Comparison of ENCODE assay signal across 9 cellular contexts in the genomic region with DNA sequence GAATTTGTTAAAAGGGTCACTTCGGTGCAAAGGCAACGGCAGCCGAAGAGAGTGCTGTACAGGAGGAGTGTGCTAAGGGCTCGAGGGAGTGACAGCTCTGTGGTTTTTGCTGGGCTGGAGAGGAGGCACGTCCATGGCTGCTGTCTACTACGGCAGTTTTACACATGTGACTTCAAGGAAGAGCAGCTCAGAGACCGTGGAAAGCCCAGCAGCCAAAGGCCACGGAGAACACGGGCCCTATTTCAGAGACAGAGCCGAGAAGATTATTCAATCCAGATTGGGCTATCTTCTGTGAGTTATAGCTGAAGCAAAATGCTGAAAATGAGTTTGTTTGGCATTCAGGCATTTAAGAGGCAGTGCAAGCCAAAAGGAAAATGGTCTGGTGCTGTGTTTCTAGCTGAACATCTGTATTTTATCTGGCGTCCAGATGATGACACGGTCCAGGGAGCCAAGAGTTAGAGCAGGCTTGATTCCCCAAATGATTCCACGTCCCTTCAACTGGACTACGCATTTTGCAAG.
DNase-seq lines count a peak whose midpoint lies in the region; ATAC-seq and TF ChIP-seq lines count a peak whose summit lies in the region.
"Had no signal": no experiment of that assay in that cellular context is flagged by ENCODE, and none has a peak within 500 bp of the region (broad histone marks: within the 10 kb centered on the region; RNA-seq: fewer than 3 reads in every experiment).

No MANE protein-coding gene starts in this region.

- no peaks in the 10 kb centered on the region for H3K9me3 ChIP-seq in vagina

- peak overlapping the region; percentile 35 for H3K27ac ChIP-seq in vagina

- TF ChIP-seq CTCF in nephron (IDR thresholded peaks at IDR 0.05; ENCODE audit: unreplicated experiment in 3 of 3), result no peak
- no peak for TF ChIP-seq CTCF in vagina (IDR thresholded peaks at IDR 0.05)

- no peak overlapping the region for H3K4me3 Mint-ChIP-seq in activated naive CD8-positive, alpha-beta T cell treated with anti-CD3 and anti-CD28 coated beads for 36 hours
- no peak overlapping the region for H3K4me3 Mint-ChIP-seq in activated naive CD8-positive, alpha-beta T cell treated with anti-CD3 and anti-CD28 coated beads, Interleukin-2, amount 50 U/mL, for 24 hours
- peak overlapping the region; percentile 33 to 62 (median 37) for H3K4me3 Mint-ChIP-seq in nephron

- H3K4me1 ChIP-seq in vagina, result peaks cover 10% of the 10 kb centered on the region

- intact Hi-C loops in vagina (cut with DNase I), result no loop called here

- H3K9me3 Mint-ChIP-seq in activated naive CD8-positive, alpha-beta T cell treated with anti-CD3 and anti-CD28 coated beads for 36 hours, result no peaks in the 10 kb centered on the region
- H3K9me3 Mint-ChIP-seq in activated naive CD8-positive, alpha-beta T cell treated with anti-CD3 and anti-CD28 coated beads, Interleukin-2, amount 50 U/mL, for 24 hours, result no peaks in the 10 kb centered on the region
- H3K9me3 Mint-ChIP-seq in nephron, result no peaks in the 10 kb centered on the region

- no peak for DNase-seq in activated naive CD8-positive, alpha-beta T cell treated with anti-CD3 and anti-CD28 coated beads for 36 hours
- DNase-seq in activated naive CD8-positive, alpha-beta T cell treated with anti-CD3 and anti-CD28 coated beads, Interleukin-2, amount 50 U/mL, for 24 hours, result no peak
- DNase-seq in epidermal melanocyte (ENCODE audit: insufficient read length, low spot score) (peak; percentile 50), vagina (ENCODE audit: extremely low spot score in 2 of 2) (peak in 1 of 2 donors; percentile 94), COLO829 (ENCODE audit: low spot score) (no peak)
- DNase-seq: ACHN had no signal

- H3K27me3 Mint-ChIP-seq in activated naive CD8-positive, alpha-beta T cell treated with anti-CD3 and anti-CD28 coated beads for 36 hours, result no peaks in the 10 kb centered on the region
- H3K27me3 Mint-ChIP-seq in activated naive CD8-positive, alpha-beta T cell treated with anti-CD3 and anti-CD28 coated beads, Interleukin-2, amount 50 U/mL, for 24 hours, result no peaks in the 10 kb centered on the region
- H3K27me3 Mint-ChIP-seq in nephron (ENCODE audit: low read depth), result peaks cover 36% of the 10 kb centered on the region

- peak overlapping the region; percentile 56 for H3K27ac Mint-ChIP-seq in activated naive CD8-positive, alpha-beta T cell treated with anti-CD3 and anti-CD28 coated beads for 36 hours
- H3K27ac Mint-ChIP-seq in activated naive CD8-positive, alpha-beta T cell treated with anti-CD3 and anti-CD28 coated beads, Interleukin-2, amount 50 U/mL, for 24 hours, result no peak overlapping the region
- H3K27ac Mint-ChIP-seq in nephron, result peak overlapping the region; percentile 82 to 86 (median 84)

- H3K36me3 Mint-ChIP-seq in activated naive CD8-positive, alpha-beta T cell treated with anti-CD3 and anti-CD28 coated beads for 36 hours, result no peaks in the 10 kb centered on the region
- no peaks in the 10 kb centered on the region for H3K36me3 Mint-ChIP-seq in activated naive CD8-positive, alpha-beta T cell treated with anti-CD3 and anti-CD28 coated beads, Interleukin-2, amount 50 U/mL, for 24 hours (ENCODE audit: low read depth)
- no peaks in the 10 kb centered on the region for H3K36me3 Mint-ChIP-seq in nephron (ENCODE audit: low read depth)

- peak overlapping the region in 1 of 2 donors; percentile 0 for H3K4me3 ChIP-seq in vagina

- no peak for TF ChIP-seq POLR2A in vagina (IDR thresholded peaks at IDR 0.05)

- peaks cover 3% of the 10 kb centered on the region for H3K4me1 Mint-ChIP-seq in activated naive CD8-positive, alpha-beta T cell treated with anti-CD3 and anti-CD28 coated beads for 36 hours
- peaks cover 2% of the 10 kb centered on the region for H3K4me1 Mint-ChIP-seq in activated naive CD8-positive, alpha-beta T cell treated with anti-CD3 and anti-CD28 coated beads, Interleukin-2, amount 50 U/mL, for 24 hours
- peaks cover 49% of the 10 kb centered on the region for H3K4me1 Mint-ChIP-seq in nephron

- no peaks in the 10 kb centered on the region for H3K27me3 ChIP-seq in vagina

- ATAC-seq in activated naive CD8-positive, alpha-beta T cell treated with anti-CD3 and anti-CD28 coated beads, Interleukin-2, amount 50 U/mL, for 24 hours, result no peak
- ATAC-seq in HG03378 (IDR thresholded peaks at IDR 0.05; ENCODE audit: unreplicated experiment), result no peak
- ATAC-seq in HG03045 (IDR thresholded peaks at IDR 0.05; ENCODE audit: unreplicated experiment), result no peak

- H3K36me3 ChIP-seq in vagina, result no peaks in the 10 kb centered on the region

Comparison
In these comparisons a context has a peak if more than half of its experiments do, and no peak if none do; other contexts are left out.
1. H3K4me3 Mint-ChIP-seq: peak in nephron (3 of 3); none in activated naive CD8-positive, alpha-beta T cell treated with anti-CD3 and anti-CD28 coated beads for 36 hours (single experiment) and activated naive CD8-positive, alpha-beta T cell treated with anti-CD3 and anti-CD28 coated beads, Interleukin-2, amount 50 U/mL, for 24 hours (single experiment).